In the genomic region with DNA sequence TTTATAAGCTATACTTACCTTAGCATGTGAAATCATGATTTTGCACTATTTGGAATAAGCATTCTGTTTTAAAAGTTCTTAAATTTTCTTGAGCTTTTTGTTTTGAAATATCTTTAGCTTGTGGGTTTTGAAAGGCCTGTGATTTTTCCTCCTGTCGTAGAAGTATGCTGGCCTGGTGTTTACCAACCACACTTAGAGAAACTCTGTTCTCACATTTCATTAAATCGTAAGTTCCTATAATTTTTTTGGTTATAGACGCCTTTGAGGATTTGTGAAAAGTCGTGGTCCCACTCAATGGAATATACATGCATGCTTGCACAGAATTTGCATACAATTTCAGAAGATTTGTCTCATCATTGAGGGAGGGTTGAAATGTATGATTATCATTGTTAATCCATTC, we compare ENCODE assay signal across 1 cellular context.
TF ChIP-seq lines count a peak whose summit lies in the region.

No MANE protein-coding gene starts in this region.

TF ChIP-seq in WTC11, 78 proteins besides CTCF, POLR2A, EP300 and RAD21 (continued from another document):
- TF ChIP-seq, protein P1, sequence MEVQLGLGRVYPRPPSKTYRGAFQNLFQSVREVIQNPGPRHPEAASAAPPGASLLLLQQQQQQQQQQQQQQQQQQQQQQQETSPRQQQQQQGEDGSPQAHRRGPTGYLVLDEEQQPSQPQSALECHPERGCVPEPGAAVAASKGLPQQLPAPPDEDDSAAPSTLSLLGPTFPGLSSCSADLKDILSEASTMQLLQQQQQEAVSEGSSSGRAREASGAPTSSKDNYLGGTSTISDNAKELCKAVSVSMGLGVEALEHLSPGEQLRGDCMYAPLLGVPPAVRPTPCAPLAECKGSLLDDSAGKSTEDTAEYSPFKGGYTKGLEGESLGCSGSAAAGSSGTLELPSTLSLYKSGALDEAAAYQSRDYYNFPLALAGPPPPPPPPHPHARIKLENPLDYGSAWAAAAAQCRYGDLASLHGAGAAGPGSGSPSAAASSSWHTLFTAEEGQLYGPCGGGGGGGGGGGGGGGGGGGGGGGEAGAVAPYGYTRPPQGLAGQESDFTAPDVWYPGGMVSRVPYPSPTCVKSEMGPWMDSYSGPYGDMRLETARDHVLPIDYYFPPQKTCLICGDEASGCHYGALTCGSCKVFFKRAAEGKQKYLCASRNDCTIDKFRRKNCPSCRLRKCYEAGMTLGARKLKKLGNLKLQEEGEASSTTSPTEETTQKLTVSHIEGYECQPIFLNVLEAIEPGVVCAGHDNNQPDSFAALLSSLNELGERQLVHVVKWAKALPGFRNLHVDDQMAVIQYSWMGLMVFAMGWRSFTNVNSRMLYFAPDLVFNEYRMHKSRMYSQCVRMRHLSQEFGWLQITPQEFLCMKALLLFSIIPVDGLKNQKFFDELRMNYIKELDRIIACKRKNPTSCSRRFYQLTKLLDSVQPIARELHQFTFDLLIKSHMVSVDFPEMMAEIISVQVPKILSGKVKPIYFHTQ (CRISPR knock-in tag; IDR thresholded peaks at IDR 0.05): no peak
